Comparison of ENCODE assay signal across 22 cellular contexts in genomic region chr3:112500621-112501020, GRCh38. TPM values are rescaled to one million over a fixed set of nuclear protein-coding genes. Genes with fewer than 3 reads are reported as not detected.
"Had no signal": no experiment of that assay in that cellular context is flagged by ENCODE, and none has a peak within 500 bp of the region (broad histone marks: within the 10 kb centered on the region; RNA-seq: fewer than 3 reads in every experiment).

No MANE protein-coding gene starts in this region.

- ATAC-seq: body of pancreas; gastroesophageal sphincter; left ventricle myocardium superior; SK-N-SH treated with all-trans-retinoic acid at 6 μM for 48 hours; stimulated activated effector memory CD8-positive, alpha-beta T cell treated with anti-CD3 and anti-CD28 coated beads, Interleukin-12 subunit alpha, Interleukin-12 subunit beta, amount 100 ng/mL, for 72 hours had no signal

- H3K27ac ChIP-seq: body of pancreas, gastroesophageal sphincter, hepatocyte, neutrophil, right atrium auricular region, suprapubic skin had no signal

- H3K4me1 ChIP-seq: body of pancreas, gastroesophageal sphincter, right atrium auricular region, suprapubic skin had no signal

- H3K27me3 ChIP-seq: body of pancreas, gastroesophageal sphincter, hepatocyte, neutrophil, right atrium auricular region, suprapubic skin had no signal

- DNase-seq: activated CD8-positive, alpha-beta memory T cell treated with anti-CD3 and anti-CD28 coated beads for 24 hours; activated effector memory CD4-positive, alpha-beta T cell treated with anti-CD3 and anti-CD28 coated beads, Interleukin-2, amount 50 U/mL, for 16 hours; amniotic stem cell; body of pancreas; cortex of kidney; effector memory CD4-positive, alpha-beta T cell; left ventricle myocardium superior; posterior cingulate gyrus; Right ventricle myocardium superior had no signal

- H3K9me3 Mint-ChIP-seq: central memory CD8-positive, alpha-beta T cell; stimulated activated effector memory CD8-positive, alpha-beta T cell treated with anti-CD3 and anti-CD28 coated beads, Interleukin-12 subunit alpha, Interleukin-12 subunit beta, amount 100 ng/mL, for 72 hours; T-helper 1 cell treated with Interleukin-12 subunit alpha and Interleukin-12 subunit beta and Interleukin-4 antibody, amounts not matched to agents 30 μg/mL and 1 μg/mL, for 36 hours; type B pancreatic cell had no signal

- H3K4me3 Mint-ChIP-seq: type B pancreatic cell had no signal

- H3K27ac Mint-ChIP-seq: type B pancreatic cell had no signal

- H3K36me3 ChIP-seq: gastroesophageal sphincter, neutrophil, right atrium auricular region, suprapubic skin had no signal

- H3K9me3 ChIP-seq: body of pancreas, gastroesophageal sphincter, neutrophil, right atrium auricular region, suprapubic skin had no signal

- H3K4me3 ChIP-seq: body of pancreas, gastroesophageal sphincter, hepatocyte, right atrium auricular region, skin epidermis, suprapubic skin had no signal

- H3K36me3 Mint-ChIP-seq: stimulated activated effector memory CD8-positive, alpha-beta T cell treated with anti-CD3 and anti-CD28 coated beads, Interleukin-12 subunit alpha, Interleukin-12 subunit beta, amount 100 ng/mL, for 72 hours; type B pancreatic cell had no signal

- H3K27me3 Mint-ChIP-seq: central memory CD8-positive, alpha-beta T cell; type B pancreatic cell had no signal

RNA-seq across cellular contexts. Expression of gene BTLA, which starts 1.3 kb away (rescaled TPM):
- total RNA-seq: body of pancreas, epithelial cell of proximal tubule, hepatocyte, kidney epithelial cell, left ventricle myocardium superior, right atrium auricular region, Right ventricle myocardium superior had no signal
- polyA plus RNA-seq: hepatocyte had no signal
